Comparison of ENCODE assay signal across 15 cellular contexts in genomic region chr3:64152676-64153466, GRCh38.
DNase-seq lines count a peak whose midpoint lies in the region; ATAC-seq, FAIRE-seq and TF ChIP-seq lines count a peak whose summit lies in the region.
"Had no signal": no experiment of that assay in that cellular context is flagged by ENCODE, and none has a peak within 500 bp of the region (broad histone marks: within the 10 kb centered on the region; RNA-seq: fewer than 3 reads in every experiment).

No MANE protein-coding gene starts in this region.

- POLR2A ChIA-PET in IMR-90 (lab: Charles Lee; ENCODE audit: unreplicated experiment), result no interaction called here
- POLR2A ChIA-PET in activated CD4-positive, alpha-beta T cell treated with anti-CD3 and anti-CD28 coated beads, Interleukin-2, amount 10 ng/mL, durations not matched to agents 7 days and 5 days (lab: Charles Lee), result no interaction called here

- H3K9me3 Mint-ChIP-seq in activated CD4-positive, alpha-beta T cell treated with anti-CD3 and anti-CD28 coated beads, Interleukin-2, amount 10 ng/mL, durations not matched to agents 7 days and 5 days, result no peaks in the 10 kb centered on the region
- H3K9me3 Mint-ChIP-seq: CD4-positive, CD25-positive, alpha-beta regulatory T cell had no signal

- H2BK5ac ChIP-seq in IMR-90 (ENCODE audit: low read depth, low read length, poor library complexity, severe bottlenecking), result peak overlapping the region; percentile 9

- H3K14ac ChIP-seq in IMR-90 (replicated peaks; ENCODE audit: low read depth, low read length), result no peak overlapping the region; the same call in 1 of the 2 replicates

- DNase-seq in GM12892 (ENCODE audit: insufficient read length) (no peak), IMR-90 (no peak), fibroblast of lung (ENCODE audit: low read depth in 2 of 2) (no peak), smooth muscle cell (lab: John Stamatoyannopoulos, UW; ENCODE audit: unreplicated experiment) (no peak), Right ventricle myocardium inferior (ENCODE audit: missing footprints) (no peak), NAMALWA (ENCODE audit: low spot score) (no peak), HAP-1 (ENCODE audit: low spot score in 2 of 2) (no peak)
- no peak for DNase-seq in activated CD4-positive, alpha-beta T cell treated with anti-CD3 and anti-CD28 coated beads, Interleukin-2, amount 10 ng/mL, durations not matched to agents 7 days and 5 days
- DNase-seq: ACHN; CD4-positive, CD25-positive, alpha-beta regulatory T cell; H7; NCI-H1092; NCI-H1694; NCI-H748 treated with DMSO at 0.1 percent for 48 hours had no signal

- FAIRE-seq in GM12892 (lab: Jason Lieb, UNC), result peak; percentile 33

- H4K5ac ChIP-seq in IMR-90 (ENCODE audit: low read depth, low read length), result no peak overlapping the region

- H3K36me3 ChIP-seq in IMR-90 (ENCODE audit: control insufficient read depth, insufficient read depth, low read length) (peaks cover 29% of the 10 kb centered on the region), fibroblast of lung (ENCODE audit: control insufficient read depth, insufficient read depth, low read length) (peaks cover 5% of the 10 kb centered on the region), smooth muscle cell (ENCODE audit: low read depth) (peaks cover 24% of the 10 kb centered on the region), HAP-1 (replicated peaks) (no peaks in the 10 kb centered on the region)

- H3K27me3 ChIP-seq in IMR-90 (ENCODE audit: control insufficient read depth, insufficient read depth, low read length) (no peaks in the 10 kb centered on the region), fibroblast of lung (ENCODE audit: control insufficient read depth, insufficient read depth, low read length) (no peaks in the 10 kb centered on the region), smooth muscle cell (ENCODE audit: low read depth) (no peaks in the 10 kb centered on the region), HAP-1 (ENCODE audit: low read depth) (no peaks in the 10 kb centered on the region)

- in situ Hi-C loops in IMR-90 (cut with MboI; ENCODE audit: low sequenced_read_pairs), result no loop called here
- in situ Hi-C loops in HAP-1 (cut with MboI; ENCODE audit: low sequenced_read_pairs), result no loop called here

- no peak overlapping the region for H3K27ac Mint-ChIP-seq in activated CD4-positive, alpha-beta T cell treated with anti-CD3 and anti-CD28 coated beads, Interleukin-2, amount 10 ng/mL, durations not matched to agents 7 days and 5 days
- H3K27ac Mint-ChIP-seq: CD4-positive, CD25-positive, alpha-beta regulatory T cell had no signal

- TF ChIP-seq POLR2A in GM12892 (IDR thresholded peaks at IDR 0.05; ENCODE audit: low read depth, low read length) (no peak), IMR-90 (IDR thresholded peaks at IDR 0.05; ENCODE audit: low read depth, low read length) (no peak)

- no peak overlapping the region for H2BK120ac ChIP-seq in IMR-90 (ENCODE audit: low read depth, low read length)

- H2AFZ ChIP-seq in IMR-90 (replicated peaks; ENCODE audit: low read length, poor library complexity) (no peak overlapping the region), fibroblast of lung (ENCODE audit: low read length) (no peak overlapping the region), smooth muscle cell (ENCODE audit: low read depth) (no peak overlapping the region)

- peak overlapping the region; percentile 13; the same call in 1 of the 2 replicates for H2AK5ac ChIP-seq in IMR-90 (ENCODE audit: low read depth, low read length)

- H3K4ac ChIP-seq in IMR-90 (ENCODE audit: low read depth, low read length), result no peak overlapping the region

- no peaks in the 10 kb centered on the region for H3K4me1 Mint-ChIP-seq in activated CD4-positive, alpha-beta T cell treated with anti-CD3 and anti-CD28 coated beads, Interleukin-2, amount 10 ng/mL, durations not matched to agents 7 days and 5 days

- dilution Hi-C loops in IMR-90 (cut with HindIII; ENCODE audit: low sequenced_read_pairs, unreplicated experiment), result no loop called here

- no CpG with 5 or more reads among the region's 9 CpGs for WGBS in IMR-90 (ENCODE audit: extremely low coverage in 2 of 2, insufficient read length in 1 of 2), 2 experiments
- WGBS in smooth muscle cell (ENCODE audit: low lambda C conversion rate), result 96% methylated on average over 9 of the region's 9 CpGs

- H3K9me1 ChIP-seq in IMR-90 (ENCODE audit: insufficient read depth, low read length), result peaks cover 19% of the 10 kb centered on the region

- no peak overlapping the region for H2BK15ac ChIP-seq in IMR-90 (ENCODE audit: low read depth, low read length)

- ATAC-seq in IMR-90 (ENCODE audit: low read depth) (no peak), Right ventricle myocardium inferior (no peak)

- no peak overlapping the region for H3K4me2 ChIP-seq in IMR-90 (ENCODE audit: low read depth, low read length)
- H3K4me2 ChIP-seq in fibroblast of lung (ENCODE audit: extremely low read depth, insufficient read depth, low read length), result no peak overlapping the region
- no peak overlapping the region for H3K4me2 ChIP-seq in smooth muscle cell

- H3K4me3 Mint-ChIP-seq in activated CD4-positive, alpha-beta T cell treated with anti-CD3 and anti-CD28 coated beads, Interleukin-2, amount 10 ng/mL, durations not matched to agents 7 days and 5 days, result no peak overlapping the region
- H3K4me3 Mint-ChIP-seq: CD4-positive, CD25-positive, alpha-beta regulatory T cell had no signal

- CTCF ChIA-PET in IMR-90 (lab: Yijun Ruan, JAX), result interaction anchor here (1.4 kb wide), 1 partner anchor 11 kb away, joined by 7 read pairs; no protein-coding TSS in a partner anchor
- CTCF ChIA-PET in activated CD4-positive, alpha-beta T cell treated with anti-CD3 and anti-CD28 coated beads, Interleukin-2, amount 10 ng/mL, durations not matched to agents 7 days and 5 days (lab: Charles Lee), result interaction anchor here (0.6 to 1.8 kb wide), 2 partner anchors 11 to 17 kb away, joined by 3 to 5 read pairs; no protein-coding TSS in a partner anchor

- no TSS peak for BruUV-seq in IMR-90 (replicated peaks; lab: Mats Ljungman, UMichigan)

- no peak overlapping the region for H2AK9ac ChIP-seq in IMR-90 (replicated peaks; ENCODE audit: low read depth, low read length, poor library complexity)

- no peaks in the 10 kb centered on the region for H3K79me2 ChIP-seq in fibroblast of lung (ENCODE audit: control insufficient read depth, insufficient read depth, low read length)
- H3K79me2 ChIP-seq in smooth muscle cell (ENCODE audit: low read depth), result no peaks in the 10 kb centered on the region

- H4K20me1 ChIP-seq in IMR-90 (ENCODE audit: insufficient read depth, low read length) (no peaks in the 10 kb centered on the region; the same call in none of the 2 replicates), fibroblast of lung (ENCODE audit: control insufficient read depth, extremely low read depth, insufficient read depth, low read length) (no peaks in the 10 kb centered on the region), smooth muscle cell (ENCODE audit: low read depth) (peaks cover under 1% of the 10 kb centered on the region)

- no peak overlapping the region for H4K91ac ChIP-seq in IMR-90 (ENCODE audit: insufficient read depth, low read depth, low read length)

- intact Hi-C loops in IMR-90 (cut with micrococcal nuclease), result loop anchor here (5.0 kb wide), 4 partner anchors 69 to 329 kb away; no protein-coding TSS in a partner anchor
- intact Hi-C loops in Right ventricle myocardium inferior (cut with DNase I), result loop anchor here (5.0 kb wide), 1 partner anchor 114 kb away; no protein-coding TSS in a partner anchor

- H4K8ac ChIP-seq in IMR-90 (ENCODE audit: low read depth in 2 of 2, low read length in 2 of 2), result no peak overlapping the region

- H3K27me3 Mint-ChIP-seq in activated CD4-positive, alpha-beta T cell treated with anti-CD3 and anti-CD28 coated beads, Interleukin-2, amount 10 ng/mL, durations not matched to agents 7 days and 5 days, result no peaks in the 10 kb centered on the region
- H3K27me3 Mint-ChIP-seq: CD4-positive, CD25-positive, alpha-beta regulatory T cell had no signal

- no peak for TF ChIP-seq RAD21 in IMR-90 (IDR thresholded peaks at IDR 0.05; ENCODE audit: low read length)

- H3K9ac ChIP-seq in IMR-90 (ENCODE audit: low read depth, low read length) (no peak overlapping the region), fibroblast of lung (ENCODE audit: insufficient read depth, low read length) (no peak overlapping the region), smooth muscle cell (ENCODE audit: low read depth) (no peak overlapping the region)

- no peaks in the 10 kb centered on the region for H3K36me3 Mint-ChIP-seq in activated CD4-positive, alpha-beta T cell treated with anti-CD3 and anti-CD28 coated beads, Interleukin-2, amount 10 ng/mL, durations not matched to agents 7 days and 5 days (ENCODE audit: low read depth)
- H3K36me3 Mint-ChIP-seq: CD4-positive, CD25-positive, alpha-beta regulatory T cell had no signal

- peaks cover 54% of the 10 kb centered on the region for H3F3A ChIP-seq in smooth muscle cell (ENCODE audit: low read depth)

- H3K18ac ChIP-seq in IMR-90 (ENCODE audit: low read depth, low read length), result no peak overlapping the region

- H3K27ac ChIP-seq in IMR-90 (ENCODE audit: insufficient read depth, low read length), result no peak overlapping the region
- peak overlapping the region; percentile 4 for H3K27ac ChIP-seq in fibroblast of lung (ENCODE audit: insufficient read depth, low read length)
- peak overlapping the region; percentile 99 for H3K27ac ChIP-seq in smooth muscle cell (ENCODE audit: low read depth)
- H3K27ac ChIP-seq: SK-N-MC had no signal

- H3K9me3 ChIP-seq in IMR-90 (ENCODE audit: control insufficient read depth, insufficient read depth, low read length), result no peaks in the 10 kb centered on the region
- H3K9me3 ChIP-seq in fibroblast of lung (ENCODE audit: control insufficient read depth, insufficient read depth, low read depth, low read length), result no peaks in the 10 kb centered on the region
- H3K9me3 ChIP-seq in smooth muscle cell (replicated peaks; ENCODE audit: low read depth), result no peaks in the 10 kb centered on the region
- H3K9me3 ChIP-seq in HAP-1, result no peaks in the 10 kb centered on the region

- H3K79me1 ChIP-seq in IMR-90 (ENCODE audit: low read depth in 1 of 2, low read length in 2 of 2), result peaks cover 6 to 34% of the 10 kb centered on the region in 2 experiments

- H2BK20ac ChIP-seq in IMR-90 (ENCODE audit: low read depth, low read length), result peak overlapping the region; percentile 12; the same call in 1 of the 2 replicates

- H3K56ac ChIP-seq in IMR-90 (ENCODE audit: extremely low read depth, insufficient read depth, low read length), result no peak overlapping the region

- TF ChIP-seq CTCF in IMR-90 (conservative IDR thresholded peaks at IDR 0.05; ENCODE audit: low read depth, low read length) (no peak), fibroblast of lung (conservative IDR thresholded peaks at IDR 0.05 in 1 of 2, IDR thresholded peaks at IDR 0.05 in 1 of 2; ENCODE audit: low read depth in 1 of 2, low read length in 2 of 2) (no peak), smooth muscle cell (IDR thresholded peaks at IDR 0.05; ENCODE audit: borderline replicate concordance, insufficient read depth, poor library complexity, severe bottlenecking) (no peak)

- H3K4me1 ChIP-seq in IMR-90 (ENCODE audit: control insufficient read depth, insufficient read depth, low read length) (peaks cover 18% of the 10 kb centered on the region), fibroblast of lung (ENCODE audit: control insufficient read depth, extremely low read depth, insufficient read depth, low read length) (peaks cover 19% of the 10 kb centered on the region), smooth muscle cell (ENCODE audit: low read depth) (peaks cover 20% of the 10 kb centered on the region), HAP-1 (0 out of 2 replicates have a peak, but pooled peaks cover 3% of the 10 kb centered on the region)

- no peak overlapping the region for H3K4me3 ChIP-seq in IMR-90 (ENCODE audit: insufficient read depth, low read depth, low read length)
- no peak overlapping the region for H3K4me3 ChIP-seq in fibroblast of lung (replicated peaks in 1 of 4; ENCODE audit: control extremely low read depth in 1 of 4, insufficient read depth in 1 of 4, low read depth in 3 of 4, low read length in 4 of 4)
- H3K4me3 ChIP-seq in smooth muscle cell, result no peak overlapping the region
- H3K4me3 ChIP-seq in HAP-1, result no peak overlapping the region
- H3K4me3 ChIP-seq: SK-N-MC had no signal

- no peak overlapping the region for H3K23ac ChIP-seq in IMR-90 (ENCODE audit: low read depth, low read length)
